29 cellular contexts compared by ENCODE assay signal in genomic region chr2:3277050-3277747, GRCh38.
DNase-seq lines count a peak whose midpoint lies in the region; ATAC-seq, FAIRE-seq and TF ChIP-seq lines count a peak whose summit lies in the region.
"Had no signal": no experiment of that assay in that cellular context is flagged by ENCODE, and none has a peak within 500 bp of the region (broad histone marks: within the 10 kb centered on the region; RNA-seq: fewer than 3 reads in every experiment).

No MANE protein-coding gene starts in this region.

- H3K4me2 ChIP-seq in HepG2 (ENCODE audit: low read depth, low read length): no peak overlapping the region
- H3K4me2 ChIP-seq: hepatocyte, KMS-11 had no signal

- TF ChIP-seq EP300 in HepG2 (IDR thresholded peaks at IDR 0.05; ENCODE audit: low read depth in 2 of 2, low read length in 2 of 2) (no peak), HepG2 (CRISPR knock-in tag; IDR thresholded peaks at IDR 0.05; ENCODE audit: borderline replicate concordance) (no peak), stomach (IDR thresholded peaks at IDR 0.05) (no peak)

- intact Hi-C loops in HepG2 (cut with micrococcal nuclease; ENCODE audit: unreplicated experiment): no loop called here
- intact Hi-C loops in stomach (cut with DNase I; ENCODE audit: low total_unique reads): no loop called here

- H3K9ac ChIP-seq in HepG2 (ENCODE audit: insufficient read depth, low read depth, low read length): no peak overlapping the region
- H3K9ac ChIP-seq: KMS-11 had no signal

- TF ChIP-seq CTCF in HepG2 (CRISPR knock-in tag; IDR thresholded peaks at IDR 0.05) (no peak), stomach (IDR thresholded peaks at IDR 0.05) (no peak)

- no peaks in the 10 kb centered on the region for H3K27me3 ChIP-seq in HepG2 (ENCODE audit: control insufficient read depth in 1 of 2, insufficient read depth in 2 of 2, low read length in 2 of 2)
- no peaks in the 10 kb centered on the region for H3K27me3 ChIP-seq in stomach
- H3K27me3 ChIP-seq: adrenal gland, brain microvascular endothelial cell, esophagus muscularis mucosa, hepatocyte, tibial nerve had no signal

- TF ChIP-seq POLR2A in HepG2 (IDR thresholded peaks at IDR 0.05; ENCODE audit: insufficient read depth in 1 of 2, low read depth in 2 of 2, low read length in 2 of 2) (no peak), stomach (IDR thresholded peaks at IDR 0.05) (no peak)

- CTCF ChIA-PET in HepG2 (lab: Yijun Ruan, JAX; ENCODE audit: low intra/inter-chr PET ratio, low total read pairs): no interaction called here

- BruUV-seq in HepG2 (replicated peaks; lab: Mats Ljungman, UMichigan): no TSS peak

- in situ Hi-C loops in HepG2 (cut with HindIII; ENCODE audit: extremely low pct_ligation_motif_present, low pct_unique_long_range_greater_than_20kb): no loop called here

- H3K4me3 ChIP-seq in HepG2 (replicated peaks in 1 of 3; ENCODE audit: insufficient read depth in 1 of 3, low read depth in 2 of 3, low read length in 3 of 3): no peak overlapping the region
- no peak overlapping the region for H3K4me3 ChIP-seq in stomach
- H3K4me3 ChIP-seq: adrenal gland, esophagus muscularis mucosa, hepatocyte, tibial nerve had no signal

- WGBS in HepG2 (ENCODE audit: low lambda C conversion rate): 92% methylated on average over 25 of the region's 25 CpGs
- 86 to 92% (median 87%) methylated on average over 25 of the region's 25 CpGs for WGBS in stomach, 5 donors

- H4K20me1 ChIP-seq in HepG2 (ENCODE audit: insufficient read depth, low read length): no peaks in the 10 kb centered on the region; the same call in 1 of the 2 replicates

- DNase-seq in NCI-H2029 (lab: John Stamatoyannopoulos, UW) (peak; percentile 46), NCI-H2029 treated with DMSO at 0.1 percent for 48 hours (lab: John Stamatoyannopoulos, UW) (no peak), NCI-H526 (lab: John Stamatoyannopoulos, UW) (peak; percentile 63 to 78), HepG2 (ENCODE audit: low spot score) (no peak), stomach (peak; percentile 20), C1 segment of cervical spinal cord (lab: John Stamatoyannopoulos, UW) (no peak), foreskin melanocyte (no peak)
- DNase-seq: activated CD4-positive, alpha-beta memory T cell treated with anti-CD3 and anti-CD28 coated beads, Interleukin-2, amount 10 ng/mL, durations not matched to agents 7 days and 5 days; activated naive CD4-positive, alpha-beta T cell; activated T-cell treated with anti-CD3 and anti-CD28 coated beads for 4 hours; brain microvascular endothelial cell; DMS79 treated with DMSO at 0.1 percent for 48 hours; effector memory CD8-positive, alpha-beta T cell; mesendoderm; naive B cell; NCI-H146; nucleus accumbens; SHP77 had no signal

- FAIRE-seq in HepG2 (lab: Jason Lieb, UNC): no peak
- FAIRE-seq: colon, frontal cortex, H54 had no signal

- no peaks in the 10 kb centered on the region for H3K79me2 ChIP-seq in HepG2 (ENCODE audit: insufficient read depth, low read length)

- H3K9me3 ChIP-seq in HepG2 (ENCODE audit: low read length) (no peaks in the 10 kb centered on the region), stomach (peaks cover 0 to 12% (median 6%) of the 10 kb centered on the region in 4 donors)

- TF ChIP-seq RAD21 in HepG2 (CRISPR knock-in tag; IDR thresholded peaks at IDR 0.05): no peak

- H2AFZ ChIP-seq in HepG2 (ENCODE audit: low read length): no peak overlapping the region
- H2AFZ ChIP-seq: hepatocyte had no signal

- no peaks in the 10 kb centered on the region for H3K4me1 ChIP-seq in HepG2 (ENCODE audit: insufficient read depth, low read length)
- H3K4me1 ChIP-seq in stomach: no peaks in the 10 kb centered on the region
- H3K4me1 ChIP-seq: tibial nerve had no signal

- peaks cover 5 to 8% of the 10 kb centered on the region in 2 experiments; a peak in 4 of 5 replicates for H3K36me3 ChIP-seq in HepG2 (replicated peaks in 1 of 2; ENCODE audit: control insufficient read depth in 1 of 2, insufficient read depth in 2 of 2, low read length in 2 of 2)
- peaks cover 0 to 18% (median 2%) of the 10 kb centered on the region in 4 donors for H3K36me3 ChIP-seq in stomach
- H3K36me3 ChIP-seq: adrenal gland, brain microvascular endothelial cell, esophagus muscularis mucosa had no signal

- POLR2A ChIA-PET in HepG2 (lab: Yijun Ruan, JAX): no interaction called here

- H3K27ac ChIP-seq in HepG2 (ENCODE audit: extremely low read length, insufficient read depth, low read length) (no peak overlapping the region), stomach (no peak overlapping the region)
- H3K27ac ChIP-seq: 22Rv1, adrenal gland, brain microvascular endothelial cell, esophagus muscularis mucosa, hepatocyte, KMS-11, tibial nerve had no signal

- ATAC-seq in HepG2 (peak; percentile 23), GM19035 (IDR thresholded peaks at IDR 0.05; ENCODE audit: unreplicated experiment) (no peak)
- ATAC-seq: activated CD4-positive, CD25-positive, alpha-beta regulatory T cell treated with anti-CD3 and anti-CD28 coated beads, Interleukin-2, amount 50 U/mL, for 24 hours; effector memory CD8-positive, alpha-beta T cell had no signal

TF ChIP-seq in HepG2, 621 proteins besides CTCF, POLR2A, EP300 and RAD21:
- TF ChIP-seq SP2 (CRISPR knock-in tag; IDR thresholded peaks at IDR 0.05): no peak
- TF ChIP-seq TGIF2 (CRISPR knock-in tag; IDR thresholded peaks at IDR 0.05): no peak
- TF ChIP-seq JUND (CRISPR knock-in tag; IDR thresholded peaks at IDR 0.05): no peak
- no peak for TF ChIP-seq MAFK (conservative IDR thresholded peaks at IDR 0.05 in 1 of 2, IDR thresholded peaks at IDR 0.05 in 1 of 2; ENCODE audit: low read length in 2 of 2)
- TF ChIP-seq SCMH1 (CRISPR knock-in tag; IDR thresholded peaks at IDR 0.05; ENCODE audit: borderline replicate concordance): no peak
- TF ChIP-seq GABPB1 (CRISPR knock-in tag; IDR thresholded peaks at IDR 0.05): no peak
- no peak for TF ChIP-seq HOXA7 (CRISPR knock-in tag; IDR thresholded peaks at IDR 0.05)
- no peak for TF ChIP-seq ZNF160 (CRISPR knock-in tag; IDR thresholded peaks at IDR 0.05)
- no peak for TF ChIP-seq BATF2 (CRISPR knock-in tag; IDR thresholded peaks at IDR 0.05)
- no peak for TF ChIP-seq NFATC3 (CRISPR knock-in tag; IDR thresholded peaks at IDR 0.05)
- TF ChIP-seq ZNF720 (CRISPR knock-in tag; IDR thresholded peaks at IDR 0.05): no peak
TF ChIP-seq in HepG2: peak in this region for 0.

Comparison
In these comparisons a context has a peak if more than half of its experiments do, and no peak if none do; other contexts are left out.
1. DNase-seq: peak in NCI-H2029 (single experiment), NCI-H526 (2 of 2) and stomach (single experiment); none in NCI-H2029 treated with DMSO at 0.1 percent for 48 hours (single experiment), HepG2 (single experiment), C1 segment of cervical spinal cord (0 of 14) and foreskin melanocyte (single experiment).